In the genomic region with DNA sequence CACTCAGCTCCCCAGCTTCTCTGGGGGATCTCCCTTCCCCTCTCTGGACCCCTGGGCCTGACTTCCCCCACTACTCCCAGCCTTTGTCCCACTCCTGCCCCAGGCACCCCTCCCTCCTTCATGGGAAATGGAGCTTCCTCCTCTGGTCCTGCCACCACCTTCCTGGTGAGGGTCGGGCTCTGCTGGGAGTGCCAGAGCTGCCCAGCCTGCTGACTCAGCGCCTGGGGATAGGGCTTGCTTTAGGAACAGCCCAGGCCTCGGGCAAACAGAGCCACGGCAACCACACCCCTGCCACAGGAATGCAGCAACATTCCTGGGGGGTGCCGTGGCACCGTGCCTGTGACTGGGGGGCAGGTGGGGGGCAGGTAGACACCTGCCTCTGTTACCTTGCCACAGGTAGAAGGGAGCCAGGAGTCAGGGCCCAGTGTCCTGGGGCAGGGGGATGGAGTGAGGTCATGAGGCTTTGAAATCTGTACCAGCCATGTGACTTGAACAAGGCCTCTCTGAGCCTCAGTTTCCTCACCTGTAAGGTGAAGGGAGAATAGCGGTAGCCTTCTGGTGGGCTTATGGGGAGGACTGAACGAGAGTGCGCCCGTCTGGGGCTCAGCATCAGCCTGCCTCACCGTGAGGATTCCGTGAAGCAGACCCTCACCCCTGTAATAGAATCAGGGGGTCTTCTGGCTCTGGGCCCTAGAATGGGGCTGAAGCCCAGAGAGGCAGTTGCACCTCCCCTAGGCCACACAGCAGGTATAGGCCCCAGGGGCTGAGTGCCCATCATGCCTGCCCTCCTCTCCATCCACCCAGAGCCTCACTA, we compare ENCODE assay signal across 10 cellular contexts. TPM values are rescaled to one million over a fixed set of nuclear protein-coding genes. Genes with fewer than 3 reads are reported as not detected.
A peak's percentile ranks its signal among the peaks of the same experiment; 100 is the strongest.
DNase-seq lines count a peak whose midpoint lies in the region; ATAC-seq and TF ChIP-seq lines count a peak whose summit lies in the region.
"Had no signal": no experiment of that assay in that cellular context is flagged by ENCODE, and none has a peak within 500 bp of the region (broad histone marks: within the 10 kb centered on the region; RNA-seq: fewer than 3 reads in every experiment).

No MANE protein-coding gene starts in this region.

- DNase-seq in left cardiac atrium = peak; percentile 60
- no peak for DNase-seq in Right ventricle myocardium inferior (ENCODE audit: missing footprints)
- DNase-seq in brain microvascular endothelial cell = peak; percentile 68
- peak in 1 of 3 donors; percentile 64 for DNase-seq in right lobe of liver
- no peak for DNase-seq in T-helper 2 cell
- DNase-seq in NCI-H748 treated with DMSO at 0.1 percent for 48 hours (lab: John Stamatoyannopoulos, UW) = no peak
- DNase-seq in NCI-H2081 treated with DMSO at 0.1 percent for 48 hours (lab: John Stamatoyannopoulos, UW) = no peak
- DNase-seq: activated CD4-positive, alpha-beta T cell treated with anti-CD3 and anti-CD28 coated beads, Interleukin-2, amount 10 ng/mL, durations not matched to agents 24 days and 14 days; NCI-H1092 treated with DMSO at 0.1 percent for 48 hours had no signal

- no peak overlapping the region for H3K4me3 ChIP-seq in brain microvascular endothelial cell (ENCODE audit: low read depth, low read length)
- H3K4me3 ChIP-seq in right lobe of liver = no peak overlapping the region

- intact Hi-C loops in left cardiac atrium (cut with DNase I) = no loop called here
- intact Hi-C loops in Right ventricle myocardium inferior (cut with DNase I) = no loop called here
- intact Hi-C loops in right lobe of liver (cut with DNase I) = no loop called here

- in situ Hi-C loops in brain microvascular endothelial cell (cut with HindIII; ENCODE audit: low pct_ligation_motif_present, low sequenced_read_pairs) = no loop called here

- 19% methylated on average over 6 of the region's 12 CpGs for WGBS in right lobe of liver (ENCODE audit: insufficient coverage, low coverage, low lambda C conversion rate, missing lambda C conversion rate)

- H3K27ac ChIP-seq in brain microvascular endothelial cell (peak overlapping the region; percentile 42), right lobe of liver (peak overlapping the region in 2 of 3 donors; percentile 33 to 40)

- no peaks in the 10 kb centered on the region for H3K9me3 ChIP-seq in right lobe of liver

- H3K36me3 ChIP-seq in brain microvascular endothelial cell (replicated peaks) (no peaks in the 10 kb centered on the region), right lobe of liver (no peaks in the 10 kb centered on the region)

- H3K27me3 ChIP-seq in brain microvascular endothelial cell (replicated peaks) = no peaks in the 10 kb centered on the region
- no peaks in the 10 kb centered on the region for H3K27me3 ChIP-seq in right lobe of liver

- ATAC-seq in left cardiac atrium = peak in 1 of 2 donors; percentile 53
- ATAC-seq in Right ventricle myocardium inferior = no peak
- peak in 3 of 4 donors; percentile 6 to 24 (median 14) for ATAC-seq in right lobe of liver
- no peak for ATAC-seq in HG03095 (IDR thresholded peaks at IDR 0.05; ENCODE audit: unreplicated experiment)

- peaks cover 2 to 38% (median 20%) of the 10 kb centered on the region in 4 donors for H3K4me1 ChIP-seq in right lobe of liver

- TF ChIP-seq CTCF in brain microvascular endothelial cell (IDR thresholded peaks at IDR 0.05; ENCODE audit: low read depth, low read length, missing control alignments) = no peak
- no peak for TF ChIP-seq CTCF in right lobe of liver (IDR thresholded peaks at IDR 0.05)

- no peak for TF ChIP-seq POLR2A in right lobe of liver (IDR thresholded peaks at IDR 0.05)

RNA-seq across cellular contexts. Expression of a gene that starts 17.8 kb away (rescaled TPM):
- total RNA-seq in left cardiac atrium (10 to 100 TPM in 1 of 2 donors, 1 to 10 TPM in 1; 8.1 to 24.1 TPM), Right ventricle myocardium inferior (7.3 TPM), right lobe of liver (10 to 100 TPM in 4 of 6 experiments, 1 to 10 TPM in 2; 6.0 to 14.7 (median 10.8) TPM)
- total RNA-seq: activated CD4-positive, alpha-beta T cell treated with anti-CD3 and anti-CD28 coated beads, Interleukin-2, amount 10 ng/mL, durations not matched to agents 24 days and 14 days had no signal

RNA-seq across cellular contexts. Expression of a gene that starts 38.8 kb away (rescaled TPM):
- total RNA-seq in left cardiac atrium (1 to 10 TPM; 2.1 to 4.7 TPM), Right ventricle myocardium inferior (2.8 TPM), right lobe of liver (1 to 10 TPM in 4 of 6 experiments, under 1 TPM in 2; 0.31 to 2.8 (median 1.5) TPM)

Comparison
In these comparisons a context has a peak if more than half of its experiments do, and no peak if none do; other contexts are left out.
1. DNase-seq: peak in left cardiac atrium (single experiment) and brain microvascular endothelial cell (single experiment); none in Right ventricle myocardium inferior (single experiment), T-helper 2 cell (0 of 5), NCI-H748 treated with DMSO at 0.1 percent for 48 hours (single experiment) and NCI-H2081 treated with DMSO at 0.1 percent for 48 hours (single experiment).
2. ATAC-seq: peak in right lobe of liver (3 of 4); none in Right ventricle myocardium inferior (single experiment) and HG03095 (single experiment).